Comparison of ENCODE assay signal across 17 cellular contexts in genomic region chr14:22502551-22502950, GRCh38.
DNase-seq lines count a peak whose midpoint lies in the region; ATAC-seq, FAIRE-seq and TF ChIP-seq lines count a peak whose summit lies in the region.
"Had no signal": no experiment of that assay in that cellular context is flagged by ENCODE, and none has a peak within 500 bp of the region (broad histone marks: within the 10 kb centered on the region; RNA-seq: fewer than 3 reads in every experiment).

No MANE protein-coding gene starts in this region.

- H3K4me1 Mint-ChIP-seq in activated T-helper 17 cell treated with anti-CD3 and anti-CD28 coated beads, Interleukin-2, amount 50 U/mL, for 72 hours, result no peaks in the 10 kb centered on the region

- no peaks in the 10 kb centered on the region for H3K4me1 ChIP-seq in HepG2 (ENCODE audit: insufficient read depth, low read length)
- no peaks in the 10 kb centered on the region for H3K4me1 ChIP-seq in right lobe of liver
- H3K4me1 ChIP-seq in mucosa of rectum (ENCODE audit: control insufficient read depth in 2 of 2, insufficient read depth in 2 of 2, low read length in 2 of 2), result no peaks in the 10 kb centered on the region
- H3K4me1 ChIP-seq: pancreas had no signal

- intact Hi-C loops in HepG2 (cut with micrococcal nuclease; ENCODE audit: unreplicated experiment) (no loop called here), right lobe of liver (cut with DNase I) (no loop called here)

- no peak overlapping the region for H3K4me2 ChIP-seq in HepG2 (ENCODE audit: low read depth, low read length)
- H3K4me2 ChIP-seq: GM23338 had no signal

- TF ChIP-seq POLR2A in HepG2 (IDR thresholded peaks at IDR 0.05; ENCODE audit: insufficient read depth in 1 of 2, low read depth in 2 of 2, low read length in 2 of 2) (no peak), right lobe of liver (IDR thresholded peaks at IDR 0.05) (no peak)

- BruUV-seq in HepG2 (replicated peaks; lab: Mats Ljungman, UMichigan), result no TSS peak

- H3K36me3 Mint-ChIP-seq in activated T-helper 17 cell treated with anti-CD3 and anti-CD28 coated beads, Interleukin-2, amount 50 U/mL, for 72 hours (ENCODE audit: low read depth), result peaks cover 100% of the 10 kb centered on the region

- no peak overlapping the region for H2AFZ ChIP-seq in HepG2 (ENCODE audit: low read length)
- H2AFZ ChIP-seq: GM23338 had no signal

- no peaks in the 10 kb centered on the region for H3K9me3 Mint-ChIP-seq in activated T-helper 17 cell treated with anti-CD3 and anti-CD28 coated beads, Interleukin-2, amount 50 U/mL, for 72 hours
- H3K9me3 Mint-ChIP-seq: GM23338, IgD-negative memory B cell had no signal

- no peak overlapping the region for H3K27ac ChIP-seq in HepG2 (ENCODE audit: extremely low read length, insufficient read depth, low read length)
- H3K27ac ChIP-seq in right lobe of liver, result no peak overlapping the region
- peak overlapping the region; percentile 24 to 26 for H3K27ac ChIP-seq in mucosa of rectum (ENCODE audit: low read depth in 2 of 2, low read length in 2 of 2)
- H3K27ac ChIP-seq: C4-2B, dorsolateral prefrontal cortex, pancreas had no signal

- DNase-seq in HepG2 (ENCODE audit: low spot score) (no peak), right lobe of liver (no peak), AG08396 (ENCODE audit: low spot score) (no peak), NCI-H2029 (lab: John Stamatoyannopoulos, UW) (no peak)
- no peak for DNase-seq in stimulated activated CD8-positive, alpha-beta memory T cell treated with anti-CD3 and anti-CD28 coated beads, Interleukin-4, amount 100 ng/mL, for 48 hours
- DNase-seq: dorsolateral prefrontal cortex, NCI-H1105, pancreas had no signal

- H4K20me1 ChIP-seq in HepG2 (ENCODE audit: insufficient read depth, low read length), result no peaks in the 10 kb centered on the region

- no peaks in the 10 kb centered on the region for H3K27me3 Mint-ChIP-seq in activated T-helper 17 cell treated with anti-CD3 and anti-CD28 coated beads, Interleukin-2, amount 50 U/mL, for 72 hours

- in situ Hi-C loops in HepG2 (cut with HindIII; ENCODE audit: extremely low pct_ligation_motif_present, low pct_unique_long_range_greater_than_20kb), result no loop called here

- peaks cover 2 to 30% of the 10 kb centered on the region in 2 experiments; a peak in 3 of 5 replicates for H3K27me3 ChIP-seq in HepG2 (ENCODE audit: control insufficient read depth in 1 of 2, insufficient read depth in 2 of 2, low read length in 2 of 2)
- H3K27me3 ChIP-seq in right lobe of liver, result no peaks in the 10 kb centered on the region
- H3K27me3 ChIP-seq in mucosa of rectum (ENCODE audit: control insufficient read depth in 2 of 2, insufficient read depth in 2 of 2, low read length in 2 of 2), result no peaks in the 10 kb centered on the region

- H3K9me3 ChIP-seq in HepG2 (ENCODE audit: low read length) (no peaks in the 10 kb centered on the region), right lobe of liver (no peaks in the 10 kb centered on the region), mucosa of rectum (ENCODE audit: control insufficient read depth in 2 of 2, low read length in 2 of 2) (no peaks in the 10 kb centered on the region)
- H3K9me3 ChIP-seq: pancreas had no signal

- no peaks in the 10 kb centered on the region for H3K79me2 ChIP-seq in HepG2 (ENCODE audit: insufficient read depth, low read length)

- H3K9ac ChIP-seq in HepG2 (ENCODE audit: insufficient read depth, low read depth, low read length), result no peak overlapping the region
- H3K9ac ChIP-seq in mucosa of rectum (ENCODE audit: low read depth in 1 of 2, low read length in 2 of 2), result no peak overlapping the region

- no peak for TF ChIP-seq EP300 in HepG2 (IDR thresholded peaks at IDR 0.05; ENCODE audit: low read depth in 2 of 2, low read length in 2 of 2)
- no peak for TF ChIP-seq EP300 in HepG2 (CRISPR knock-in tag; IDR thresholded peaks at IDR 0.05; ENCODE audit: borderline replicate concordance)

- WGBS in HepG2 (ENCODE audit: low lambda C conversion rate), result 11% methylated on average over 6 of the region's 6 CpGs
- WGBS in right lobe of liver (ENCODE audit: insufficient coverage, low coverage, low lambda C conversion rate, missing lambda C conversion rate), result 72% methylated on average over 3 of the region's 6 CpGs

- no peak for ATAC-seq in HepG2
- no peak for ATAC-seq in right lobe of liver
- peak; percentile 32 for ATAC-seq in activated T-helper 17 cell treated with anti-CD3 and anti-CD28 coated beads, Interleukin-2, amount 50 U/mL, for 72 hours (replicated peaks)
- ATAC-seq in GM21825 (IDR thresholded peaks at IDR 0.05; ENCODE audit: unreplicated experiment), result no peak
- ATAC-seq: GM23338 had no signal

- peak overlapping the region; percentile 98 for H3K27ac Mint-ChIP-seq in activated T-helper 17 cell treated with anti-CD3 and anti-CD28 coated beads, Interleukin-2, amount 50 U/mL, for 72 hours
- H3K27ac Mint-ChIP-seq: GM23338 had no signal

- H3K4me3 Mint-ChIP-seq in activated T-helper 17 cell treated with anti-CD3 and anti-CD28 coated beads, Interleukin-2, amount 50 U/mL, for 72 hours, result peak overlapping the region; percentile 85
- H3K4me3 Mint-ChIP-seq: GM23338 had no signal

- no peak overlapping the region for H3K4me3 ChIP-seq in HepG2 (replicated peaks in 1 of 3; ENCODE audit: insufficient read depth in 1 of 3, low read depth in 2 of 3, low read length in 3 of 3)
- no peak overlapping the region for H3K4me3 ChIP-seq in right lobe of liver
- peak overlapping the region in 1 of 2 donors; percentile 39 for H3K4me3 ChIP-seq in mucosa of rectum (ENCODE audit: low read length in 2 of 2)
- H3K4me3 ChIP-seq: dorsolateral prefrontal cortex, GM23338, pancreas had no signal

- TF ChIP-seq RAD21 in HepG2 (CRISPR knock-in tag; IDR thresholded peaks at IDR 0.05), result no peak

- POLR2A ChIA-PET in HepG2 (lab: Yijun Ruan, JAX), result no interaction called here

- CTCF ChIA-PET in HepG2 (lab: Yijun Ruan, JAX; ENCODE audit: low intra/inter-chr PET ratio, low total read pairs), result no interaction called here

- no peak for TF ChIP-seq CTCF in HepG2 (CRISPR knock-in tag; IDR thresholded peaks at IDR 0.05)
- TF ChIP-seq CTCF in right lobe of liver (IDR thresholded peaks at IDR 0.05), result no peak

- no peaks in the 10 kb centered on the region for H3K36me3 ChIP-seq in HepG2 (replicated peaks in 1 of 2; ENCODE audit: control insufficient read depth in 1 of 2, insufficient read depth in 2 of 2, low read length in 2 of 2)
- no peaks in the 10 kb centered on the region for H3K36me3 ChIP-seq in right lobe of liver
- H3K36me3 ChIP-seq in mucosa of rectum (ENCODE audit: control insufficient read depth in 2 of 2, insufficient read depth in 2 of 2, low read length in 2 of 2), result no peaks in the 10 kb centered on the region
- H3K36me3 ChIP-seq: pancreas had no signal

- FAIRE-seq in HepG2 (lab: Jason Lieb, UNC), result no peak
- FAIRE-seq: astrocyte, GM18507, pancreas, RCC 7860 had no signal

TF ChIP-seq in HepG2, 621 proteins besides CTCF, POLR2A, EP300 and RAD21:
- TF ChIP-seq KAT2B (IDR thresholded peaks at IDR 0.05; ENCODE audit: borderline replicate concordance, low read depth, low read length), result 0 out of 2 replicates have a peak, but pooled peaks have one; percentile 3
- TF ChIP-seq SRY (CRISPR knock-in tag; IDR thresholded peaks at IDR 0.05), result no peak

Comparison
In these comparisons a context has a peak if more than half of its experiments do, and no peak if none do; other contexts are left out.
1. H3K27ac ChIP-seq: peak in mucosa of rectum (2 of 2); none in HepG2 (single experiment) and right lobe of liver (0 of 3).